In the genomic region with DNA sequence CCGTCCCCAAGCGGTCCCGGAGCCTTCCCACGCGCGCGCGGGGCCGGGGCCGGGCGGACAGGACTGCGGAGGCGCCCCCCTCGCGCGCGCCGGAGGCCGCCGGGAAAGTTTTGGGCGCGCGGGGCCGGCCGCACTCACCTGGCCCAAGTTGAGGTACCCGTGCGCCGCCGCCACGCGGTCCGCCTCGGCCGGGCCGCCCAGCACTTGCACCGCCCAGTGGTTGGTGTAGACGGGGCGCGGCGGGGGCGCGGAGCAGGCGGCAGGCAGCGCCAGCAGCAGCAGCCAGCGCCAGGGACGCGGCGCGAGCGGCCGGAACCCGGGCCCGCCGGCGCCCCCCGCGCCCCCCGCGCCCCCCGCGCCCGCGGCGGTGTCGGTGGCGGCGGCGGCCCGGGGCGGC, we compare ENCODE assay signal across 1 cellular context.
TF ChIP-seq lines count a peak whose summit lies in the region.

No MANE protein-coding gene starts in this region.

TF ChIP-seq in HepG2, 621 proteins besides CTCF, POLR2A, EP300 and RAD21 (continued from another document and continues in another):
- TF ChIP-seq, protein P1, sequence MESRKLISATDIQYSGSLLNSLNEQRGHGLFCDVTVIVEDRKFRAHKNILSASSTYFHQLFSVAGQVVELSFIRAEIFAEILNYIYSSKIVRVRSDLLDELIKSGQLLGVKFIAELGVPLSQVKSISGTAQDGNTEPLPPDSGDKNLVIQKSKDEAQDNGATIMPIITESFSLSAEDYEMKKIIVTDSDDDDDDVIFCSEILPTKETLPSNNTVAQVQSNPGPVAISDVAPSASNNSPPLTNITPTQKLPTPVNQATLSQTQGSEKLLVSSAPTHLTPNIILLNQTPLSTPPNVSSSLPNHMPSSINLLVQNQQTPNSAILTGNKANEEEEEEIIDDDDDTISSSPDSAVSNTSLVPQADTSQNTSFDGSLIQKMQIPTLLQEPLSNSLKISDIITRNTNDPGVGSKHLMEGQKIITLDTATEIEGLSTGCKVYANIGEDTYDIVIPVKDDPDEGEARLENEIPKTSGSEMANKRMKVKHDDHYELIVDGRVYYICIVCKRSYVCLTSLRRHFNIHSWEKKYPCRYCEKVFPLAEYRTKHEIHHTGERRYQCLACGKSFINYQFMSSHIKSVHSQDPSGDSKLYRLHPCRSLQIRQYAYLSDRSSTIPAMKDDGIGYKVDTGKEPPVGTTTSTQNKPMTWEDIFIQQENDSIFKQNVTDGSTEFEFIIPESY (CRISPR knock-in tag; IDR thresholded peaks at IDR 0.05): no peak
- TF ChIP-seq SALL1 (CRISPR knock-in tag; IDR thresholded peaks at IDR 0.05) (no peak), ZNF773 (CRISPR knock-in tag; IDR thresholded peaks at IDR 0.05; ENCODE audit: borderline replicate concordance) (no peak), BHLHE40 (IDR thresholded peaks at IDR 0.05; ENCODE audit: low read length) (no peak), ZNF841 (CRISPR knock-in tag; IDR thresholded peaks at IDR 0.05; ENCODE audit: borderline replicate concordance) (no peak), MAFK (conservative IDR thresholded peaks at IDR 0.05 in 1 of 2, IDR thresholded peaks at IDR 0.05 in 1 of 2; ENCODE audit: low read length in 2 of 2) (no peak), RARA (CRISPR knock-in tag; IDR thresholded peaks at IDR 0.05) (no peak), SMAD9 (CRISPR knock-in tag; IDR thresholded peaks at IDR 0.05) (no peak), BCL6 (CRISPR knock-in tag; IDR thresholded peaks at IDR 0.05) (no peak), ATAD3A (CRISPR knock-in tag; IDR thresholded peaks at IDR 0.05) (no peak), ZBTB38 (CRISPR knock-in tag; IDR thresholded peaks at IDR 0.05) (no peak), IRF2 (CRISPR knock-in tag; IDR thresholded peaks at IDR 0.05) (no peak), ZNF891 (CRISPR knock-in tag; IDR thresholded peaks at IDR 0.05) (no peak), MBD4 (IDR thresholded peaks at IDR 0.05; ENCODE audit: borderline replicate concordance, low read length) (no peak), PITX1 (CRISPR knock-in tag; IDR thresholded peaks at IDR 0.05) (no peak), ZNF530 (CRISPR knock-in tag; IDR thresholded peaks at IDR 0.05; ENCODE audit: low read depth) (no peak), TRIM24 (CRISPR knock-in tag; IDR thresholded peaks at IDR 0.05) (no peak), YEATS4 (CRISPR knock-in tag; IDR thresholded peaks at IDR 0.05; ENCODE audit: borderline replicate concordance) (peak; percentile 82; the same call in 1 of the 2 replicates), MAFF (IDR thresholded peaks at IDR 0.05; ENCODE audit: low read depth, low read length) (no peak), RCOR2 (CRISPR knock-in tag; IDR thresholded peaks at IDR 0.05) (no peak), RBFOX2 (IDR thresholded peaks at IDR 0.05; ENCODE audit: low read depth, low read length) (peak; percentile 13; the same call in 1 of the 2 replicates), HNRNPL (IDR thresholded peaks at IDR 0.05; ENCODE audit: low read depth, low read length) (no peak), ESRRA (CRISPR knock-in tag; IDR thresholded peaks at IDR 0.05; ENCODE audit: low read depth) (no peak), HDAC6 (IDR thresholded peaks at IDR 0.05; ENCODE audit: low read depth, low read length) (no peak), MEIS1 (CRISPR knock-in tag; IDR thresholded peaks at IDR 0.05; ENCODE audit: borderline replicate concordance) (no peak), TCF7L2 (IDR thresholded peaks at IDR 0.05; ENCODE audit: low read depth, low read length) (no peak), FOXO1 (CRISPR knock-in tag; IDR thresholded peaks at IDR 0.05) (no peak), ZNF780A (CRISPR knock-in tag; IDR thresholded peaks at IDR 0.05) (no peak), HNRNPK (IDR thresholded peaks at IDR 0.05; ENCODE audit: low read depth, low read length, poor library complexity, severe bottlenecking) (no peak), NR3C1 (CRISPR knock-in tag; IDR thresholded peaks at IDR 0.05) (no peak), ZMYM2 (CRISPR knock-in tag; IDR thresholded peaks at IDR 0.05) (no peak), MYC (CRISPR knock-in tag; IDR thresholded peaks at IDR 0.05; ENCODE audit: borderline replicate concordance) (peak; percentile 85), SRSF4 (IDR thresholded peaks at IDR 0.05; ENCODE audit: low read depth, low read length, poor library complexity, severe bottlenecking) (no peak), ZNF772 (CRISPR knock-in tag; IDR thresholded peaks at IDR 0.05) (peak; percentile 41; the same call in 1 of the 2 replicates), ZNF766 (CRISPR knock-in tag; IDR thresholded peaks at IDR 0.05; ENCODE audit: borderline replicate concordance) (no peak), PHF8 (CRISPR knock-in tag; IDR thresholded peaks at IDR 0.05) (no peak), ZNF567 (CRISPR knock-in tag; IDR thresholded peaks at IDR 0.05; ENCODE audit: borderline replicate concordance) (no peak), JUNB (CRISPR knock-in tag; IDR thresholded peaks at IDR 0.05; ENCODE audit: borderline replicate concordance) (no peak), ZNF333 (CRISPR knock-in tag; IDR thresholded peaks at IDR 0.05; ENCODE audit: borderline replicate concordance) (no peak)
- TF ChIP-seq, protein P2, sequence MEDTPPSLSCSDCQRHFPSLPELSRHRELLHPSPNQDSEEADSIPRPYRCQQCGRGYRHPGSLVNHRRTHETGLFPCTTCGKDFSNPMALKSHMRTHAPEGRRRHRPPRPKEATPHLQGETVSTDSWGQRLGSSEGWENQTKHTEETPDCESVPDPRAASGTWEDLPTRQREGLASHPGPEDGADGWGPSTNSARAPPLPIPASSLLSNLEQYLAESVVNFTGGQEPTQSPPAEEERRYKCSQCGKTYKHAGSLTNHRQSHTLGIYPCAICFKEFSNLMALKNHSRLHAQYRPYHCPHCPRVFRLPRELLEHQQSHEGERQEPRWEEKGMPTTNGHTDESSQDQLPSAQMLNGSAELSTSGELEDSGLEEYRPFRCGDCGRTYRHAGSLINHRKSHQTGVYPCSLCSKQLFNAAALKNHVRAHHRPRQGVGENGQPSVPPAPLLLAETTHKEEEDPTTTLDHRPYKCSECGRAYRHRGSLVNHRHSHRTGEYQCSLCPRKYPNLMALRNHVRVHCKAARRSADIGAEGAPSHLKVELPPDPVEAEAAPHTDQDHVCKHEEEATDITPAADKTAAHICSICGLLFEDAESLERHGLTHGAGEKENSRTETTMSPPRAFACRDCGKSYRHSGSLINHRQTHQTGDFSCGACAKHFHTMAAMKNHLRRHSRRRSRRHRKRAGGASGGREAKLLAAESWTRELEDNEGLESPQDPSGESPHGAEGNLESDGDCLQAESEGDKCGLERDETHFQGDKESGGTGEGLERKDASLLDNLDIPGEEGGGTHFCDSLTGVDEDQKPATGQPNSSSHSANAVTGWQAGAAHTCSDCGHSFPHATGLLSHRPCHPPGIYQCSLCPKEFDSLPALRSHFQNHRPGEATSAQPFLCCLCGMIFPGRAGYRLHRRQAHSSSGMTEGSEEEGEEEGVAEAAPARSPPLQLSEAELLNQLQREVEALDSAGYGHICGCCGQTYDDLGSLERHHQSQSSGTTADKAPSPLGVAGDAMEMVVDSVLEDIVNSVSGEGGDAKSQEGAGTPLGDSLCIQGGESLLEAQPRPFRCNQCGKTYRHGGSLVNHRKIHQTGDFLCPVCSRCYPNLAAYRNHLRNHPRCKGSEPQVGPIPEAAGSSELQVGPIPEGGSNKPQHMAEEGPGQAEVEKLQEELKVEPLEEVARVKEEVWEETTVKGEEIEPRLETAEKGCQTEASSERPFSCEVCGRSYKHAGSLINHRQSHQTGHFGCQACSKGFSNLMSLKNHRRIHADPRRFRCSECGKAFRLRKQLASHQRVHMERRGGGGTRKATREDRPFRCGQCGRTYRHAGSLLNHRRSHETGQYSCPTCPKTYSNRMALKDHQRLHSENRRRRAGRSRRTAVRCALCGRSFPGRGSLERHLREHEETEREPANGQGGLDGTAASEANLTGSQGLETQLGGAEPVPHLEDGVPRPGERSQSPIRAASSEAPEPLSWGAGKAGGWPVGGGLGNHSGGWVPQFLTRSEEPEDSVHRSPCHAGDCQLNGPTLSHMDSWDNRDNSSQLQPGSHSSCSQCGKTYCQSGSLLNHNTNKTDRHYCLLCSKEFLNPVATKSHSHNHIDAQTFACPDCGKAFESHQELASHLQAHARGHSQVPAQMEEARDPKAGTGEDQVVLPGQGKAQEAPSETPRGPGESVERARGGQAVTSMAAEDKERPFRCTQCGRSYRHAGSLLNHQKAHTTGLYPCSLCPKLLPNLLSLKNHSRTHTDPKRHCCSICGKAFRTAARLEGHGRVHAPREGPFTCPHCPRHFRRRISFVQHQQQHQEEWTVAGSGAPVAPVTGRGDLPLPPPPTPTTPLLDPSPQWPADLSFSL (CRISPR knock-in tag; IDR thresholded peaks at IDR 0.05): no peak
- TF ChIP-seq, protein P3, sequence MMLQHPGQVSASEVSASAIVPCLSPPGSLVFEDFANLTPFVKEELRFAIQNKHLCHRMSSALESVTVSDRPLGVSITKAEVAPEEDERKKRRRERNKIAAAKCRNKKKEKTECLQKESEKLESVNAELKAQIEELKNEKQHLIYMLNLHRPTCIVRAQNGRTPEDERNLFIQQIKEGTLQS (CRISPR knock-in tag; IDR thresholded peaks at IDR 0.05): no peak
- TF ChIP-seq, protein P4, sequence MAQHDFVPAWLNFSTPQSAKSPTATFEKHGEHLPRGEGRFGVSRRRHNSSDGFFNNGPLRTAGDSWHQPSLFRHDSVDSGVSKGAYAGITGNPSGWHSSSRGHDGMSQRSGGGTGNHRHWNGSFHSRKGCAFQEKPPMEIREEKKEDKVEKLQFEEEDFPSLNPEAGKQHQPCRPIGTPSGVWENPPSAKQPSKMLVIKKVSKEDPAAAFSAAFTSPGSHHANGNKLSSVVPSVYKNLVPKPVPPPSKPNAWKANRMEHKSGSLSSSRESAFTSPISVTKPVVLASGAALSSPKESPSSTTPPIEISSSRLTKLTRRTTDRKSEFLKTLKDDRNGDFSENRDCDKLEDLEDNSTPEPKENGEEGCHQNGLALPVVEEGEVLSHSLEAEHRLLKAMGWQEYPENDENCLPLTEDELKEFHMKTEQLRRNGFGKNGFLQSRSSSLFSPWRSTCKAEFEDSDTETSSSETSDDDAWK (CRISPR knock-in tag; IDR thresholded peaks at IDR 0.05): no peak
- TF ChIP-seq, protein P5, sequence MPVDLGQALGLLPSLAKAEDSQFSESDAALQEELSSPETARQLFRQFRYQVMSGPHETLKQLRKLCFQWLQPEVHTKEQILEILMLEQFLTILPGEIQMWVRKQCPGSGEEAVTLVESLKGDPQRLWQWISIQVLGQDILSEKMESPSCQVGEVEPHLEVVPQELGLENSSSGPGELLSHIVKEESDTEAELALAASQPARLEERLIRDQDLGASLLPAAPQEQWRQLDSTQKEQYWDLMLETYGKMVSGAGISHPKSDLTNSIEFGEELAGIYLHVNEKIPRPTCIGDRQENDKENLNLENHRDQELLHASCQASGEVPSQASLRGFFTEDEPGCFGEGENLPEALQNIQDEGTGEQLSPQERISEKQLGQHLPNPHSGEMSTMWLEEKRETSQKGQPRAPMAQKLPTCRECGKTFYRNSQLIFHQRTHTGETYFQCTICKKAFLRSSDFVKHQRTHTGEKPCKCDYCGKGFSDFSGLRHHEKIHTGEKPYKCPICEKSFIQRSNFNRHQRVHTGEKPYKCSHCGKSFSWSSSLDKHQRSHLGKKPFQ (CRISPR knock-in tag; IDR thresholded peaks at IDR 0.05; ENCODE audit: insufficient replicate concordance): no peak
- TF ChIP-seq, protein P6, sequence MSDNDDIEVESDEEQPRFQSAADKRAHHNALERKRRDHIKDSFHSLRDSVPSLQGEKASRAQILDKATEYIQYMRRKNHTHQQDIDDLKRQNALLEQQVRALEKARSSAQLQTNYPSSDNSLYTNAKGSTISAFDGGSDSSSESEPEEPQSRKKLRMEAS (IDR thresholded peaks at IDR 0.05): peak; percentile 93
- TF ChIP-seq, protein P7, sequence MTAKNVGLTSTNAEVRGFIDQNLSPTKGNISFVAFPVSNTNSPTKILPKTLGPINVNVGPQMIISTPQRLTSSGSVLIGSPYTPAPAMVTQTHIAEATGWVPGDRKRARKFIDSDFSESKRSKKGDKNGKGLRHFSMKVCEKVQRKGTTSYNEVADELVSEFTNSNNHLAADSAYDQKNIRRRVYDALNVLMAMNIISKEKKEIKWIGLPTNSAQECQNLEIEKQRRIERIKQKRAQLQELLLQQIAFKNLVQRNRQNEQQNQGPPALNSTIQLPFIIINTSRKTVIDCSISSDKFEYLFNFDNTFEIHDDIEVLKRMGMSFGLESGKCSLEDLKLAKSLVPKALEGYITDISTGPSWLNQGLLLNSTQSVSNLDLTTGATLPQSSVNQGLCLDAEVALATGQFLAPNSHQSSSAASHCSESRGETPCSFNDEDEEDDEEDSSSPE (CRISPR knock-in tag; IDR thresholded peaks at IDR 0.05): 0 out of 2 replicates have a peak, but pooled peaks have one; percentile 9
- TF ChIP-seq, protein P8, sequence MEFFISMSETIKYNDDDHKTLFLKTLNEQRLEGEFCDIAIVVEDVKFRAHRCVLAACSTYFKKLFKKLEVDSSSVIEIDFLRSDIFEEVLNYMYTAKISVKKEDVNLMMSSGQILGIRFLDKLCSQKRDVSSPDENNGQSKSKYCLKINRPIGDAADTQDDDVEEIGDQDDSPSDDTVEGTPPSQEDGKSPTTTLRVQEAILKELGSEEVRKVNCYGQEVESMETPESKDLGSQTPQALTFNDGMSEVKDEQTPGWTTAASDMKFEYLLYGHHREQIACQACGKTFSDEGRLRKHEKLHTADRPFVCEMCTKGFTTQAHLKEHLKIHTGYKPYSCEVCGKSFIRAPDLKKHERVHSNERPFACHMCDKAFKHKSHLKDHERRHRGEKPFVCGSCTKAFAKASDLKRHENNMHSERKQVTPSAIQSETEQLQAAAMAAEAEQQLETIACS (CRISPR knock-in tag; IDR thresholded peaks at IDR 0.05): no peak; the same call in 1 of the 2 replicates
- TF ChIP-seq, protein P9, sequence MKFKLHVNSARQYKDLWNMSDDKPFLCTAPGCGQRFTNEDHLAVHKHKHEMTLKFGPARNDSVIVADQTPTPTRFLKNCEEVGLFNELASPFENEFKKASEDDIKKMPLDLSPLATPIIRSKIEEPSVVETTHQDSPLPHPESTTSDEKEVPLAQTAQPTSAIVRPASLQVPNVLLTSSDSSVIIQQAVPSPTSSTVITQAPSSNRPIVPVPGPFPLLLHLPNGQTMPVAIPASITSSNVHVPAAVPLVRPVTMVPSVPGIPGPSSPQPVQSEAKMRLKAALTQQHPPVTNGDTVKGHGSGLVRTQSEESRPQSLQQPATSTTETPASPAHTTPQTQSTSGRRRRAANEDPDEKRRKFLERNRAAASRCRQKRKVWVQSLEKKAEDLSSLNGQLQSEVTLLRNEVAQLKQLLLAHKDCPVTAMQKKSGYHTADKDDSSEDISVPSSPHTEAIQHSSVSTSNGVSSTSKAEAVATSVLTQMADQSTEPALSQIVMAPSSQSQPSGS (CRISPR knock-in tag; IDR thresholded peaks at IDR 0.05): no peak
- TF ChIP-seq, protein P10, sequence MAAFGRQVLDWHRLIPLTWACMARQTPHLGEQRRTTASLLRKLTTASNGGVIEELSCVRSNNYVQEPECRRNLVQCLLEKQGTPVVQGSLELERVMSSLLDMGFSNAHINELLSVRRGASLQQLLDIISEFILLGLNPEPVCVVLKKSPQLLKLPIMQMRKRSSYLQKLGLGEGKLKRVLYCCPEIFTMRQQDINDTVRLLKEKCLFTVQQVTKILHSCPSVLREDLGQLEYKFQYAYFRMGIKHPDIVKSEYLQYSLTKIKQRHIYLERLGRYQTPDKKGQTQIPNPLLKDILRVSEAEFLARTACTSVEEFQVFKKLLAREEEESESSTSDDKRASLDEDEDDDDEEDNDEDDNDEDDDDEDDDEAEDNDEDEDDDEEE (CRISPR knock-in tag; IDR thresholded peaks at IDR 0.05): no peak
